ENCODE assay signal across 25 cellular contexts in genomic region chr5:32836176-32836575, GRCh38.
"Had no signal": no experiment of that assay in that cellular context is flagged by ENCODE, and none has a peak within 500 bp of the region (broad histone marks: within the 10 kb centered on the region; RNA-seq: fewer than 3 reads in every experiment).

No MANE protein-coding gene starts in this region.

- H3K4me3 ChIP-seq: coronary artery, esophagus muscularis mucosa, gastrocnemius medialis, heart left ventricle, hepatocyte, left lung, mucosa of descending colon, neural progenitor cell, right lobe of liver, thoracic aorta, tibial nerve, upper lobe of left lung had no signal

- H3K9ac ChIP-seq: neural progenitor cell, parathyroid adenoma had no signal

- H3K9me3 ChIP-seq: esophagus muscularis mucosa, gastrocnemius medialis, heart left ventricle, left lung, mucosa of descending colon, right lobe of liver, thoracic aorta, tibial nerve, upper lobe of left lung had no signal

- DNase-seq: dermis blood vessel endothelial cell; effector memory CD4-positive, alpha-beta T cell; gastrocnemius medialis; heart left ventricle; kidney; left cardiac atrium; mesenchymal stem cell; mucosa of descending colon; naive thymus-derived CD4-positive, alpha-beta T cell; right lobe of liver; small intestine; stimulated activated CD4-positive, alpha-beta T cell treated with anti-CD3 and anti-CD28 coated beads, Interleukin-15, amount 100 ng/mL, for 24 hours; stimulated activated CD4-positive, alpha-beta T cell treated with anti-CD3 and anti-CD28 coated beads, Interleukin-2, amount 100 ng/mL, for 48 hours; stimulated activated naive B cell treated with anti-CD40 and anti-IgM and Interleukin-4, amounts not matched to agents 10 μg/mL and 1 μg/mL and 100 μg/mL, for 72 hours; upper lobe of left lung had no signal

- ATAC-seq: gastrocnemius medialis; heart left ventricle; left cardiac atrium; left lung; mucosa of descending colon; naive thymus-derived CD4-positive, alpha-beta T cell; right lobe of liver; stimulated activated naive B cell treated with anti-CD40 and anti-IgM and Interleukin-4, amounts not matched to agents 10 μg/mL and 1 μg/mL and 100 μg/mL, for 72 hours had no signal

- H3K79me2 ChIP-seq: hepatocyte, parathyroid adenoma had no signal

- FAIRE-seq: endothelial cell of umbilical vein, kidney, small intestine, urothelium cell line had no signal

- H3K27me3 ChIP-seq: esophagus muscularis mucosa, gastrocnemius medialis, heart left ventricle, hepatocyte, left lung, neural progenitor cell, right lobe of liver, tibial nerve, upper lobe of left lung had no signal

- H3K36me3 ChIP-seq: esophagus muscularis mucosa, gastrocnemius medialis, heart left ventricle, left lung, neural progenitor cell, right lobe of liver, thoracic aorta, tibial nerve, upper lobe of left lung had no signal

- H3K4me1 ChIP-seq: esophagus muscularis mucosa, gastrocnemius medialis, neural progenitor cell, parathyroid adenoma, tibial nerve had no signal

- H3K27ac ChIP-seq: coronary artery, esophagus muscularis mucosa, gastrocnemius medialis, heart left ventricle, hepatocyte, left lung, neural progenitor cell, parathyroid adenoma, right lobe of liver, thoracic aorta, tibial nerve, upper lobe of left lung had no signal

- H2AFZ ChIP-seq: hepatocyte, neural progenitor cell, parathyroid adenoma had no signal

- H3K4me2 ChIP-seq: hepatocyte, neural progenitor cell had no signal
